Comparison of ENCODE assay signal across 9 cellular contexts in the genomic region with DNA sequence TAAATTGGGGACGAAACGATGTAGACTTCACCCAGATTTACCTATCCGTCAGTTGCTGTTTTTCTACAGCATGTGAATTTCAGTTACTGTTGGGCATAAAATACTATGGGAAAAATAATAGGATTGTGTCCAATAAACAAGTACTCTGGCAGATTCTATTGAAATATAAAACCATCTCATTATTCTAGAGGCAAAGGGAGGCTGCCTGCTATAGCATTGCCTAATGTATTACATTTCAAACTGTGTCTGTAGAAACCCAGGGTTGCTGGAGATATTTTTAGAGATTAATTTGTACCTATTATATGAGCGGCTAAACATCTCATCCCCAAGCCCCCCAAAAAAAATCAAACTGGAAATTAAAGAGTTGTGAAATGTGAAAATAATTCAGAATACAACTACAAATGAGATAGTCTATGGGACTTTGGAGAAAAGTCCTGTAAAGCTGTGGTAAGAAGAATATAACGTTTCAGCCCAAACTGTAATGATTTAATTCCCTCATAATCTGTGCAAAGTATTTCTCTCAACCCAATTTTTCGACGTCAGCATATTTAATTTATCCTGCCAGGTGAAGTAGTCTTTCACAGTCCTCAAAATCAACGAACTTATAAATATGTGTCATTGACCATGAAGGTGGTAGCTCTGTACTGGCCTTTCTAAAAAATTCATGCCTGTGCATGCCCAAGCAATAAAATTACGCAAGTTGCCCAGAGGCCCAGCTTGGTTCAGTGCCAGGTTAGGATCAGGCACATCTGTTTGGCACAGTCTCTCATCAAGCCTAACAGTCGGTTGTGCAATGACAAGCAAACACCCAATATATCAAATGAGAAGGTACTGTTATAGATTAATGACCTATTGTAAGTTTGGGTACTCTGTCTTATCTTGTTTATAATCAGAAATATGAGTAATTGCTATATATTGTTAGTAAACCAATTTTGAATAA. TPM values are rescaled to one million over a fixed set of nuclear protein-coding genes. Genes with fewer than 3 reads are reported as not detected.
DNase-seq lines count a peak whose midpoint lies in the region; ATAC-seq and TF ChIP-seq lines count a peak whose summit lies in the region.
"Had no signal": no experiment of that assay in that cellular context is flagged by ENCODE, and none has a peak within 500 bp of the region (broad histone marks: within the 10 kb centered on the region; RNA-seq: fewer than 3 reads in every experiment).

No MANE protein-coding gene starts in this region.

- H3K27ac ChIP-seq in upper lobe of right lung, result no peak overlapping the region
- H3K27ac ChIP-seq: 22Rv1 had no signal

- H3K27me3 ChIP-seq in upper lobe of right lung, result no peaks in the 10 kb centered on the region

- H3K4me3 ChIP-seq in upper lobe of right lung, result no peak overlapping the region

- peak; percentile 15 for DNase-seq in NCI-H1092 treated with DMSO at 0.1 percent for 48 hours (lab: John Stamatoyannopoulos, UW)
- no peak for DNase-seq in NCI-H1092 (lab: John Stamatoyannopoulos, UW)
- peak; percentile 90 for DNase-seq in RPMI7951 (ENCODE audit: low read depth)
- peak; percentile 85 for DNase-seq in glomerular visceral epithelial cell (ENCODE audit: extremely low spot score)
- DNase-seq in upper lobe of right lung, result no peak
- DNase-seq in KG1 (lab: John Stamatoyannopoulos, UW), result no peak

- H3K9me3 ChIP-seq in upper lobe of right lung, result no peaks in the 10 kb centered on the region

- peaks cover 14% of the 10 kb centered on the region for H3K4me1 ChIP-seq in upper lobe of right lung

- no peak for TF ChIP-seq CTCF in upper lobe of right lung (IDR thresholded peaks at IDR 0.05)

- ATAC-seq in upper lobe of right lung (peak; percentile 71), HG02840 (IDR thresholded peaks at IDR 0.05; ENCODE audit: low FRiP score, unreplicated experiment) (no peak), HG02678 (IDR thresholded peaks at IDR 0.05; ENCODE audit: unreplicated experiment) (no peak)

- no peaks in the 10 kb centered on the region for H3K36me3 ChIP-seq in upper lobe of right lung

- intact Hi-C loops in upper lobe of right lung (cut with DNase I), result loop anchor here (5.0 kb wide), 1 partner anchor 178 kb away; no protein-coding TSS in a partner anchor

RNA-seq across cellular contexts. Expression of a gene that starts 10.3 kb away (rescaled TPM):
- 0.72 and 1.3 TPM in 2 replicates for total RNA-seq in RPMI7951 (2014; rRNA removed; shearing (Covaris generic))
- 15.0 TPM for total RNA-seq in upper lobe of right lung

Comparison
In these comparisons a context has a peak if more than half of its experiments do, and no peak if none do; other contexts are left out.
1. DNase-seq: peak in NCI-H1092 treated with DMSO at 0.1 percent for 48 hours (single experiment), RPMI7951 (single experiment) and glomerular visceral epithelial cell (single experiment); none in NCI-H1092 (single experiment), upper lobe of right lung (single experiment) and KG1 (single experiment).